In genomic region chr14:50924848-50925247, GRCh38 we compare ENCODE assay signal across 20 cellular contexts.
"Had no signal": no experiment of that assay in that cellular context is flagged by ENCODE, and none has a peak within 500 bp of the region (broad histone marks: within the 10 kb centered on the region; RNA-seq: fewer than 3 reads in every experiment).

No MANE protein-coding gene starts in this region.

- DNase-seq: activated CD4-positive, alpha-beta T cell treated with anti-CD3 and anti-CD28 coated beads for 36 hours; activated CD4-positive, alpha-beta T cell treated with anti-CD3 and anti-CD28 coated beads, Interleukin-2, amount 50 U/mL, for 48 hours; activated CD8-positive, alpha-beta memory T cell treated with anti-CD3 and anti-CD28 coated beads, Interleukin-2, amount 50 U/mL, for 48 hours; activated naive CD4-positive, alpha-beta T cell; activated T-cell treated with anti-CD3 and anti-CD28 coated beads, Interleukin-2, amount 50 U/mL, for 4 hours; adrenal gland; brain microvascular endothelial cell; central memory CD4-positive, alpha-beta T cell; dorsolateral prefrontal cortex; effector memory CD8-positive, alpha-beta T cell; esophagus squamous epithelium; head of caudate nucleus; hypothalamus; left ventricle myocardium inferior; naive thymus-derived CD4-positive, alpha-beta T cell; posterior cingulate gyrus; small intestine; stimulated activated CD4-positive, alpha-beta T cell treated with anti-CD3 and anti-CD28 coated beads, Interleukin-2, amount 100 ng/mL, for 24 hours; stimulated activated naive CD8-positive, alpha-beta T cell treated with anti-CD3 and anti-CD28 coated beads, Interleukin-15, amount 100 ng/mL, for 72 hours; tibial artery had no signal
